In the genomic region with DNA sequence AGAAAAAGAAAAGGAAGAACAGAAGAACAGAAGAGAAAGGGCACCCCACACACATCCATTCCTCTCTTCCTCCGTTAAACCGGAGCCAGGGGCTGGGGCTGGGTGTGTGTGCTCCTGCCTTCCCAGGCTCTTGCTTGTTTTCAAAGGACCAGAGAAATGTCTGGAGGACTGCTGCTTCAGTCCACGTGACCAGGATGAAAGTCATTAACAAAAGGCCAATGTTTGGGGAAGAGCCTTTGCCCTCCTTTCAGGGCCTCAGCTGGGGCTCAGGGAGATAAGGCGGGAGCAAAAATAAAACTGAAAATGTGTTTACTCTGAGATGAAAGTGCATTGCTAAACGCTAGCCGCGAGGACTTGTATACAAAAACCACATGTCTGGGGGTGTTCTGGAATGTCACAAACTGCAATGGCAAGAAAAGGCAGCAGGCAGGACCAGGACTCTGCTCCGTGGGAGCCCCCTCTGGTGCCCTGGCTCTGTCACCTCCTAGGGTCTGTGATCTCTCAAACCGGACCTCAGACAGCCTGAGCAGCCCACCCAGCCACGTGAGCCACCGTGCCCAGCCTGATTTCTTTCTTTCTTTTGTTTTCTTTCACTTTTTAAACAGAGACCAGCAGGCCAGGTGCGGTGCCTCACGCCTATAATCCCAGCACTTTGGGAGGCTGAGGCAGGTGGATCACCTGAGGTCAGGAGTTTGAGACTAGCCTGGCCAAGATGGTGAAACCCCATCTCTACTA, we compare ENCODE assay signal across 8 cellular contexts. TPM values are rescaled to one million over a fixed set of nuclear protein-coding genes. Genes with fewer than 3 reads are reported as not detected.
A peak's percentile ranks its signal among the peaks of the same experiment; 100 is the strongest.
DNase-seq lines count a peak whose midpoint lies in the region; ATAC-seq and TF ChIP-seq lines count a peak whose summit lies in the region.

No MANE protein-coding gene starts in this region.

- TF ChIP-seq CTCF in esophagus muscularis mucosa (IDR thresholded peaks at IDR 0.05) (no peak), neural crest cell (conservative IDR thresholded peaks at IDR 0.05) (no peak)

- H3K27me3 ChIP-seq in NT2/D1 (ENCODE audit: insufficient read depth, insufficient read length) (no peaks in the 10 kb centered on the region), esophagus muscularis mucosa (no peaks in the 10 kb centered on the region)

- intact Hi-C loops in esophagus muscularis mucosa (cut with DNase I) = no loop called here

- peak overlapping the region; percentile 56 for H3K9ac ChIP-seq in NT2/D1 (ENCODE audit: insufficient read length, low read depth)

- H3K9me3 ChIP-seq in NT2/D1 (ENCODE audit: insufficient read depth, low read length) (no peaks in the 10 kb centered on the region), esophagus muscularis mucosa (no peaks in the 10 kb centered on the region)

- H3K4me1 Mint-ChIP-seq in neural crest cell = peaks cover 13% of the 10 kb centered on the region

- H3K4me1 ChIP-seq in NT2/D1 (ENCODE audit: insufficient read depth, insufficient read length) (peaks cover 4% of the 10 kb centered on the region), esophagus muscularis mucosa (peaks cover 15 to 21% (median 18%) of the 10 kb centered on the region in 4 donors)

- TF ChIP-seq POLR2A in esophagus muscularis mucosa (IDR thresholded peaks at IDR 0.05; ENCODE audit: low read depth) = no peak

- ATAC-seq in GM18517 (IDR thresholded peaks at IDR 0.05; ENCODE audit: unreplicated experiment) (peak; percentile 63), HG03571 (IDR thresholded peaks at IDR 0.05; ENCODE audit: unreplicated experiment) (no peak), HG03139 (IDR thresholded peaks at IDR 0.05; ENCODE audit: unreplicated experiment) (no peak)

- peak overlapping the region; percentile 13 for H3K4me3 Mint-ChIP-seq in neural crest cell

- no peak for TF ChIP-seq EP300 in esophagus muscularis mucosa (IDR thresholded peaks at IDR 0.05)

- DNase-seq in NT2/D1 (ENCODE audit: low read depth, low spot score) (no peak), esophagus muscularis mucosa (ENCODE audit: extremely low spot score) (no peak), neural crest cell (ENCODE audit: low read depth, low spot score) (no peak), cerebellar cortex (ENCODE audit: low spot score) (no peak), cerebellum (ENCODE audit: low spot score) (no peak)

- peak overlapping the region; percentile 53 to 76 (median 70) for H3K27ac ChIP-seq in esophagus muscularis mucosa (replicated peaks in 1 of 4)

- H3K27ac Mint-ChIP-seq in neural crest cell (ENCODE audit: unreplicated experiment) = peak overlapping the region; percentile 29

- H3K36me3 ChIP-seq in NT2/D1 (ENCODE audit: insufficient read depth, insufficient read length, low read length) = peaks cover 6% of the 10 kb centered on the region
- H3K36me3 ChIP-seq in esophagus muscularis mucosa = no peaks in the 10 kb centered on the region

- H3K4me3 ChIP-seq in NT2/D1 (ENCODE audit: insufficient read length, low read depth) (no peak overlapping the region), esophagus muscularis mucosa (peak overlapping the region; percentile 29 to 32 (median 32))

- WGBS in esophagus muscularis mucosa = 28% methylated on average over 13 of the region's 13 CpGs

- H3K27me3 Mint-ChIP-seq in neural crest cell (ENCODE audit: low read depth) = no peaks in the 10 kb centered on the region

- no peaks in the 10 kb centered on the region for H3K36me3 Mint-ChIP-seq in neural crest cell (ENCODE audit: low read depth)

- no peaks in the 10 kb centered on the region for H3K9me3 Mint-ChIP-seq in neural crest cell

RNA-seq across cellular contexts. Expression of gene MYH9, which starts 31.6 kb away (rescaled TPM):
- total RNA-seq in esophagus muscularis mucosa (100 to 1,000 TPM; 241 to 387 (median 358) TPM), neural crest cell (160 and 171 TPM in 2 replicates), cerebellum (38.6 TPM)
